In genomic region chr16:56729351-56729735, GRCh38 we compare ENCODE assay signal across 9 cellular contexts. TPM values are rescaled to one million over a fixed set of nuclear protein-coding genes. Genes with fewer than 3 reads are reported as not detected.
DNase-seq lines count a peak whose midpoint lies in the region; TF ChIP-seq lines count a peak whose summit lies in the region.
"Had no signal": no experiment of that assay in that cellular context is flagged by ENCODE, and none has a peak within 500 bp of the region (broad histone marks: within the 10 kb centered on the region; RNA-seq: fewer than 3 reads in every experiment).

No MANE protein-coding gene starts in this region.

- peaks cover 24% of the 10 kb centered on the region for H4K20me1 ChIP-seq in OCI-LY3 (ENCODE audit: insufficient read depth, low read length)

- H3K9ac ChIP-seq in OCI-LY3 (ENCODE audit: low read length), result peak overlapping the region; percentile 64

- no peaks in the 10 kb centered on the region for H3K27me3 Mint-ChIP-seq in CD4-positive, alpha-beta memory T cell
- H3K27me3 Mint-ChIP-seq: central memory CD8-positive, alpha-beta T cell had no signal

- peak overlapping the region; percentile 70 for H3K27ac ChIP-seq in CD4-positive, alpha-beta memory T cell (ENCODE audit: low read depth, low read length)
- no peak overlapping the region for H3K27ac ChIP-seq in OCI-LY3 (ENCODE audit: low read length)

- no peak for TF ChIP-seq CTCF in OCI-LY3 (IDR thresholded peaks at IDR 0.05; ENCODE audit: low read depth, low read length)
- TF ChIP-seq CTCF in epithelial cell of esophagus (IDR thresholded peaks at IDR 0.05; ENCODE audit: insufficient read depth, low read depth, low read length, missing control alignments), result no peak

- H3K9me3 Mint-ChIP-seq in CD4-positive, alpha-beta memory T cell, result no peaks in the 10 kb centered on the region
- H3K9me3 Mint-ChIP-seq: central memory CD8-positive, alpha-beta T cell had no signal

- H3K9me3 ChIP-seq in CD4-positive, alpha-beta memory T cell (ENCODE audit: control insufficient read depth in 1 of 2, low read length in 2 of 2), result no peaks in the 10 kb centered on the region
- H3K9me3 ChIP-seq in OCI-LY3 (ENCODE audit: insufficient read depth, low read length) (no peaks in the 10 kb centered on the region), neuron (ENCODE audit: low read length) (no peaks in the 10 kb centered on the region)

- H3K36me3 Mint-ChIP-seq in CD4-positive, alpha-beta memory T cell, result peaks cover 0 to 3% of the 10 kb centered on the region in 2 donors

- peaks cover 13 to 36% (median 14%) of the 10 kb centered on the region in 4 donors for H3K4me1 Mint-ChIP-seq in CD4-positive, alpha-beta memory T cell

- H3K36me3 ChIP-seq in CD4-positive, alpha-beta memory T cell (ENCODE audit: insufficient read depth, low read length), result no peaks in the 10 kb centered on the region
- H3K36me3 ChIP-seq in OCI-LY3 (replicated peaks; ENCODE audit: low read depth, low read length) (peaks cover 5% of the 10 kb centered on the region), neuron (ENCODE audit: insufficient read depth, low read length) (no peaks in the 10 kb centered on the region)

- intact Hi-C loops in CD4-positive, alpha-beta memory T cell (cut with micrococcal nuclease), result loop anchor here (10.0 kb wide), 1 partner anchor 205 kb away; the partner anchor contains the start of gene HERPUD1

- no peaks in the 10 kb centered on the region for H3K27me3 ChIP-seq in CD4-positive, alpha-beta memory T cell (ENCODE audit: insufficient read depth, low read length)
- H3K27me3 ChIP-seq in OCI-LY3 (ENCODE audit: low read depth, low read length) (no peaks in the 10 kb centered on the region), neuron (ENCODE audit: insufficient read depth, low read length) (no peaks in the 10 kb centered on the region)

- H3K4me2 ChIP-seq in OCI-LY3 (ENCODE audit: low read length), result peak overlapping the region; percentile 80

- H3K27ac Mint-ChIP-seq in CD4-positive, alpha-beta memory T cell, result peak overlapping the region in 6 of 7 donors; percentile 82 to 98 (median 96)

- H3K4me1 ChIP-seq in CD4-positive, alpha-beta memory T cell (ENCODE audit: insufficient read depth, low read length), result peaks cover 35% of the 10 kb centered on the region
- H3K4me1 ChIP-seq in OCI-LY3 (ENCODE audit: low read length), result peaks cover 35% of the 10 kb centered on the region
- H3K4me1 ChIP-seq in neuron (ENCODE audit: insufficient read depth, low read length), result peaks cover 15% of the 10 kb centered on the region

- no peak for DNase-seq in CD4-positive, alpha-beta memory T cell
- DNase-seq in epithelial cell of esophagus (ENCODE audit: low read depth) (no peak), G401 (ENCODE audit: low spot score) (no peak), occipital lobe (lab: John Stamatoyannopoulos, UW) (no peak), kidney glomerular epithelial cell (lab: John Stamatoyannopoulos, UW) (no peak), NCI-H2196 (lab: John Stamatoyannopoulos, UW; ENCODE audit: unreplicated experiment) (no peak)

- H3K4me3 Mint-ChIP-seq in CD4-positive, alpha-beta memory T cell, result peak overlapping the region in 4 of 8 donors; percentile 85 to 95 (median 93)
- H3K4me3 Mint-ChIP-seq: central memory CD8-positive, alpha-beta T cell had no signal

- in situ Hi-C loops in G401 (cut with HindIII; ENCODE audit: low sequenced_read_pairs), result no loop called here

- H3K4me3 ChIP-seq in CD4-positive, alpha-beta memory T cell (ENCODE audit: low read length in 2 of 2), result peak overlapping the region; percentile 76 to 81
- H3K4me3 ChIP-seq in OCI-LY3 (ENCODE audit: low read length) (peak overlapping the region; percentile 91), epithelial cell of esophagus (ENCODE audit: low read length) (peak overlapping the region; percentile 88), neuron (ENCODE audit: low read length) (peak overlapping the region; percentile 92)

- POLR2A ChIA-PET in CD4-positive, alpha-beta memory T cell (lab: Charles Lee; ENCODE audit: partially characterized antibody), result interaction anchor here (0.7 to 1.7 kb wide), 3 partner anchors 20 to 278 kb away, joined by 3 to 6 read pairs (median 4); partner anchors contain the start of genes NUDT21 and OGFOD1

- CTCF ChIA-PET in CD4-positive, alpha-beta memory T cell (lab: Charles Lee; ENCODE audit: partially characterized antibody), result interaction anchor here (2.6 kb wide), 1 partner anchor 28 kb away, joined by 14 read pairs; no protein-coding TSS in a partner anchor

- peak overlapping the region; percentile 96 for H2AFZ ChIP-seq in OCI-LY3 (ENCODE audit: low read depth, low read length)
- peak overlapping the region; percentile 79 for H2AFZ ChIP-seq in neuron (ENCODE audit: low read depth, low read length)

- H3K79me2 ChIP-seq in OCI-LY3 (ENCODE audit: low read length), result peaks cover 44% of the 10 kb centered on the region

RNA-seq across cellular contexts. Expression of gene NUP93, which starts 0.6 kb away (rescaled TPM):
- 10 to 100 TPM; 48.0 to 56.5 TPM for total RNA-seq in CD4-positive, alpha-beta memory T cell
- polyA plus RNA-seq in CD4-positive, alpha-beta memory T cell, result 10 to 100 TPM; 63.1 to 73.2 TPM
- 112 and 136 TPM in 2 replicates for total RNA-seq in G401 (2014; rRNA removed; shearing (Covaris generic))
- total RNA-seq in occipital lobe, result 207 TPM

RNA-seq across cellular contexts. Expression of gene MT1X, which starts 47.1 kb away (rescaled TPM):
- 10 to 100 TPM; 21.0 to 23.7 TPM for total RNA-seq in CD4-positive, alpha-beta memory T cell
- polyA plus RNA-seq in CD4-positive, alpha-beta memory T cell, result 100 to 1,000 TPM in 1 of 2 donors, 10 to 100 TPM in 1; 76.0 to 146 TPM
- 0.80 TPM in 1 of 2 replicates, not detected in the other for total RNA-seq in G401 (2014; rRNA removed; shearing (Covaris generic))
- total RNA-seq in occipital lobe, result 14.5 TPM

RNA-seq across cellular contexts. Expression of gene MT1H, which starts 59.7 kb away (rescaled TPM):
- under 1 TPM in 1 of 2 experiments, not detected in 1; 0.78 TPM for total RNA-seq in CD4-positive, alpha-beta memory T cell
- polyA plus RNA-seq in CD4-positive, alpha-beta memory T cell, result not detected
- not detected in 2 replicates for total RNA-seq in G401 (2014; rRNA removed; shearing (Covaris generic))
- not detected for total RNA-seq in occipital lobe
